In genomic region chr2:218329027-218329825, GRCh38 we compare ENCODE assay signal across 1 cellular context.
TF ChIP-seq lines count a peak whose summit lies in the region.

No MANE protein-coding gene starts in this region.

TF ChIP-seq in GM12878, 131 proteins besides CTCF, POLR2A, EP300 and RAD21 (continued from another document):
- TF ChIP-seq, protein P1, sequence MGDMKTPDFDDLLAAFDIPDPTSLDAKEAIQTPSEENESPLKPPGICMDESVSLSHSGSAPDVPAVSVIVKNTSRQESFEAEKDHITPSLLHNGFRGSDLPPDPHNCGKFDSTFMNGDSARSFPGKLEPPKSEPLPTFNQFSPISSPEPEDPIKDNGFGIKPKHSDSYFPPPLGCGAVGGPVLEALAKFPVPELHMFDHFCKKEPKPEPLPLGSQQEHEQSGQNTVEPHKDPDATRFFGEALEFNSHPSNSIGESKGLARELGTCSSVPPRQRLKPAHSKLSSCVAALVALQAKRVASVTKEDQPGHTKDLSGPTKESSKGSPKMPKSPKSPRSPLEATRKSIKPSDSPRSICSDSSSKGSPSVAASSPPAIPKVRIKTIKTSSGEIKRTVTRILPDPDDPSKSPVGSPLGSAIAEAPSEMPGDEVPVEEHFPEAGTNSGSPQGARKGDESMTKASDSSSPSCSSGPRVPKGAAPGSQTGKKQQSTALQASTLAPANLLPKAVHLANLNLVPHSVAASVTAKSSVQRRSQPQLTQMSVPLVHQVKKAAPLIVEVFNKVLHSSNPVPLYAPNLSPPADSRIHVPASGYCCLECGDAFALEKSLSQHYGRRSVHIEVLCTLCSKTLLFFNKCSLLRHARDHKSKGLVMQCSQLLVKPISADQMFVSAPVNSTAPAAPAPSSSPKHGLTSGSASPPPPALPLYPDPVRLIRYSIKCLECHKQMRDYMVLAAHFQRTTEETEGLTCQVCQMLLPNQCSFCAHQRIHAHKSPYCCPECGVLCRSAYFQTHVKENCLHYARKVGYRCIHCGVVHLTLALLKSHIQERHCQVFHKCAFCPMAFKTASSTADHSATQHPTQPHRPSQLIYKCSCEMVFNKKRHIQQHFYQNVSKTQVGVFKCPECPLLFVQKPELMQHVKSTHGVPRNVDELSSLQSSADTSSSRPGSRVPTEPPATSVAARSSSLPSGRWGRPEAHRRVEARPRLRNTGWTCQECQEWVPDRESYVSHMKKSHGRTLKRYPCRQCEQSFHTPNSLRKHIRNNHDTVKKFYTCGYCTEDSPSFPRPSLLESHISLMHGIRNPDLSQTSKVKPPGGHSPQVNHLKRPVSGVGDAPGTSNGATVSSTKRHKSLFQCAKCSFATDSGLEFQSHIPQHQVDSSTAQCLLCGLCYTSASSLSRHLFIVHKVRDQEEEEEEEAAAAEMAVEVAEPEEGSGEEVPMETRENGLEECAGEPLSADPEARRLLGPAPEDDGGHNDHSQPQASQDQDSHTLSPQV (IDR thresholded peaks at IDR 0.05) = no peak
- TF ChIP-seq ELK1 (IDR thresholded peaks at IDR 0.05; ENCODE audit: low read depth, low read length) = no peak
- no peak for TF ChIP-seq E2F8 (IDR thresholded peaks at IDR 0.05; ENCODE audit: low read depth, partially characterized antibody)
TF ChIP-seq in GM12878: peak in this region for 19.
